Comparison of ENCODE assay signal across 17 cellular contexts in genomic region chr9:116713266-116713665, GRCh38.
"Had no signal": no experiment of that assay in that cellular context is flagged by ENCODE, and none has a peak within 500 bp of the region (broad histone marks: within the 10 kb centered on the region; RNA-seq: fewer than 3 reads in every experiment).

No MANE protein-coding gene starts in this region.

- H3K4me1 Mint-ChIP-seq: activated naive CD4-positive, alpha-beta T cell treated with anti-CD3 and anti-CD28 coated beads, Interleukin-2, amount 50 U/mL, for 24 hours; naive B cell had no signal

- H3K36me3 Mint-ChIP-seq: activated naive CD4-positive, alpha-beta T cell treated with anti-CD3 and anti-CD28 coated beads, Interleukin-2, amount 50 U/mL, for 24 hours; naive B cell had no signal

- H3K27ac Mint-ChIP-seq: activated naive CD4-positive, alpha-beta T cell treated with anti-CD3 and anti-CD28 coated beads, Interleukin-2, amount 50 U/mL, for 24 hours; dendritic cell treated with granulocyte-macrophage colony-stimulating factor and Interleukin-4, amounts not matched to agents 40 ng/mL and 50 ng/mL, for 4 days; effector memory CD8-positive, alpha-beta T cell; naive B cell; stimulated activated naive CD8-positive, alpha-beta T cell treated with anti-CD3 and anti-CD28 coated beads, Interleukin-15, Interleukin-2, amounts not matched to agents 100 ng/mL and 50 ng/mL, for 24 hours had no signal

- ATAC-seq: body of pancreas; effector memory CD8-positive, alpha-beta T cell; gastroesophageal sphincter; lower lobe of right lung; pancreas had no signal

- H3K4me3 Mint-ChIP-seq: activated naive CD4-positive, alpha-beta T cell treated with anti-CD3 and anti-CD28 coated beads, Interleukin-2, amount 50 U/mL, for 24 hours; dendritic cell treated with granulocyte-macrophage colony-stimulating factor and Interleukin-4, amounts not matched to agents 40 ng/mL and 50 ng/mL, for 4 days; effector memory CD8-positive, alpha-beta T cell; stimulated activated naive CD8-positive, alpha-beta T cell treated with anti-CD3 and anti-CD28 coated beads, Interleukin-15, Interleukin-2, amounts not matched to agents 100 ng/mL and 50 ng/mL, for 24 hours had no signal

- H3K9me3 Mint-ChIP-seq: activated naive CD4-positive, alpha-beta T cell treated with anti-CD3 and anti-CD28 coated beads, Interleukin-2, amount 50 U/mL, for 24 hours; dendritic cell treated with granulocyte-macrophage colony-stimulating factor and Interleukin-4, amounts not matched to agents 40 ng/mL and 50 ng/mL, for 4 days; effector memory CD8-positive, alpha-beta T cell; naive B cell had no signal

- H3K27me3 Mint-ChIP-seq: activated naive CD4-positive, alpha-beta T cell treated with anti-CD3 and anti-CD28 coated beads, Interleukin-2, amount 50 U/mL, for 24 hours; dendritic cell treated with granulocyte-macrophage colony-stimulating factor and Interleukin-4, amounts not matched to agents 40 ng/mL and 50 ng/mL, for 4 days; effector memory CD8-positive, alpha-beta T cell; stimulated activated naive CD8-positive, alpha-beta T cell treated with anti-CD3 and anti-CD28 coated beads, Interleukin-15, Interleukin-2, amounts not matched to agents 100 ng/mL and 50 ng/mL, for 24 hours had no signal

- DNase-seq: activated CD4-positive, alpha-beta T cell treated with anti-CD3 and anti-CD28 coated beads for 48 hours; activated effector memory CD4-positive, alpha-beta T cell treated with Interleukin-2 at 50 U/mL for 16 hours; body of pancreas; central memory CD4-positive, alpha-beta T cell; effector memory CD8-positive, alpha-beta T cell; lower lobe of right lung; naive B cell; pancreas; stimulated activated CD4-positive, alpha-beta T cell treated with anti-CD3 and anti-CD28 coated beads, Interleukin-15, amount 100 ng/mL, for 24 hours; stimulated activated CD4-positive, alpha-beta T cell treated with anti-CD3 and anti-CD28 coated beads, Interleukin-4, amount 100 ng/mL, for 24 hours; T1000; upper lobe of left lung; WERI-Rb-1 had no signal
